ENCODE assay signal across 16 cellular contexts in the genomic region with DNA sequence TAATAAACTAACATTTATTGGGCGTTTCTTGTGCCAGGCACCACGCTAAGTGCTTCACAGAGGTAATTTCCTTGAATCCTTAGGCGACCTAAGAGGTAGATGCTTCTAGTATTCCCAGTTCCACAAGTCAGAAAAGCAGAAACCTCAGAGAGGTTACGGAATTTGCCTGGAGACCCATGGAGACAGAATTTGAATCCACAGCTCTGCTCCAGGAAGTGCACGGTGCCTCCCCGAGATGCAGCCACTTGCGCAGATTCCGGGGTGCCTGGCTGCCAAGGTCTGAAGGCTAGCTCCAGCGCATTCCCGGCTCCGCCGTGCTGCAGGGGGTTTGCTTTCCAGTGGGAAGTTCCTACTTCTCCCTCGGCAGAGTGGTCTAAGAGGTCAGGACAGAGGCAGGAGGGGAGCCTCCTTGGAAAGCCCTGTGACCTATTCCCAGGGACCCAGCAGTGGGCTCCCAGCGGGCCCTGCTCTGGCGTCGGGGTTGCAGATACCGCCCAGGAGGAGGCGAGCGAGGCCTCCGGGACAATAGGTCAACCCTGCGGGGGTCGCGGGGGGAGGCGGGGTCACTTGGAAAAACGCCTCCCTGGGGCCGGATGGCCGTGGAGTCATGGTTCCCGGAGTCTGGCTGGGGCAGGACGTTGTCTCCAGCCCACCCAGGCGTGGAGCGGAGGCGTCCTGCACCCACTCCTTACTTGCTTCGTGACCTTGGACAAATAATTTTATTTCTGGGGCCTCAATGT. TPM values are rescaled to one million over a fixed set of nuclear protein-coding genes. Genes with fewer than 3 reads are reported as not detected.
DNase-seq lines count a peak whose midpoint lies in the region; ATAC-seq and TF ChIP-seq lines count a peak whose summit lies in the region.
"Had no signal": no experiment of that assay in that cellular context is flagged by ENCODE, and none has a peak within 500 bp of the region (broad histone marks: within the 10 kb centered on the region; RNA-seq: fewer than 3 reads in every experiment).

No MANE protein-coding gene starts in this region.

- H3K27ac Mint-ChIP-seq in CD14-positive monocyte: no peak overlapping the region
- H3K27ac Mint-ChIP-seq in nephron progenitor cell: no peak overlapping the region
- H3K27ac Mint-ChIP-seq: CD4-positive, alpha-beta T cell had no signal

- peaks cover 2 to 6% of the 10 kb centered on the region in 2 donors for H3K36me3 Mint-ChIP-seq in CD14-positive monocyte
- H3K36me3 Mint-ChIP-seq in nephron progenitor cell (ENCODE audit: low read depth): no peaks in the 10 kb centered on the region

- peaks cover 100% of the 10 kb centered on the region for H3K27me3 ChIP-seq in HUES64 (ENCODE audit: insufficient read depth, low read length)
- H3K27me3 ChIP-seq in esophagus muscularis mucosa: peaks cover 10 to 99% (median 82%) of the 10 kb centered on the region in 4 donors
- peaks cover 98% of the 10 kb centered on the region for H3K27me3 ChIP-seq in suprapubic skin

- TF ChIP-seq CTCF in CD14-positive monocyte (IDR thresholded peaks at IDR 0.05): no peak
- TF ChIP-seq CTCF in esophagus muscularis mucosa (IDR thresholded peaks at IDR 0.05): no peak
- TF ChIP-seq CTCF in nephron progenitor cell (IDR thresholded peaks at IDR 0.05): peak; percentile 21
- TF ChIP-seq CTCF in suprapubic skin (IDR thresholded peaks at IDR 0.05): no peak

- H3K27me3 Mint-ChIP-seq in CD14-positive monocyte (ENCODE audit: low read depth in 3 of 3) (peaks cover 75 to 87% (median 84%) of the 10 kb centered on the region in 3 donors), nephron progenitor cell (ENCODE audit: low read depth, poor library complexity) (peaks cover 100% of the 10 kb centered on the region)

- H3K9ac ChIP-seq in HUES64 (ENCODE audit: low read depth, low read length): no peak overlapping the region
- H3K9ac ChIP-seq: GM23248 had no signal

- H3K4me3 Mint-ChIP-seq in CD14-positive monocyte (peak overlapping the region; percentile 6 to 81), nephron progenitor cell (peak overlapping the region; percentile 65)
- H3K4me3 Mint-ChIP-seq: CD4-positive, alpha-beta T cell had no signal

- DNase-seq in CD14-positive monocyte (ENCODE audit: low spot score): no peak
- no peak for DNase-seq in esophagus muscularis mucosa (ENCODE audit: extremely low spot score)
- DNase-seq in nephron progenitor cell: peak; percentile 63
- no peak for DNase-seq in suprapubic skin (ENCODE audit: low spot score in 2 of 2)
- DNase-seq: activated CD4-positive, alpha-beta T cell treated with anti-CD3 and anti-CD28 coated beads, Interleukin-2, amount 50 U/mL, for 1 hour; amniotic stem cell; CD4-positive, alpha-beta T cell; glutamatergic neuron; GM23248; NCI-H1417 treated with DMSO at 0.1 percent for 48 hours; NCI-H774 had no signal

- H3K27ac ChIP-seq in HUES64 (ENCODE audit: low read depth, low read length): no peak overlapping the region
- no peak overlapping the region for H3K27ac ChIP-seq in esophagus muscularis mucosa (replicated peaks in 1 of 4)
- no peak overlapping the region for H3K27ac ChIP-seq in suprapubic skin
- H3K27ac ChIP-seq: GM23248, SK-N-MC had no signal

- no peak for TF ChIP-seq EP300 in esophagus muscularis mucosa (IDR thresholded peaks at IDR 0.05)
- TF ChIP-seq EP300 in suprapubic skin (IDR thresholded peaks at IDR 0.05): no peak

- H3K4me1 ChIP-seq in HUES64 (ENCODE audit: insufficient read depth, low read length) (peaks cover 43% of the 10 kb centered on the region), esophagus muscularis mucosa (peaks cover 8 to 45% (median 38%) of the 10 kb centered on the region in 4 donors), suprapubic skin (peaks cover 27% of the 10 kb centered on the region)

- WGBS in HUES64: under 1% methylated on average over 33 of the region's 33 CpGs
- 9% methylated on average over 23 of the region's 33 CpGs for WGBS in esophagus muscularis mucosa
- WGBS in suprapubic skin: 14% methylated on average over 10 of the region's 33 CpGs

- peak overlapping the region; percentile 51 for H3K4me3 ChIP-seq in HUES64 (ENCODE audit: low read length)
- peak overlapping the region in 3 of 4 donors; percentile 8 to 37 (median 18) for H3K4me3 ChIP-seq in esophagus muscularis mucosa
- no peak overlapping the region for H3K4me3 ChIP-seq in suprapubic skin
- H3K4me3 ChIP-seq: GM23248, SK-N-MC had no signal

- H3K4me1 Mint-ChIP-seq in CD14-positive monocyte (peaks cover 21% of the 10 kb centered on the region), nephron progenitor cell (peaks cover 53% of the 10 kb centered on the region)

- H3K9me3 Mint-ChIP-seq in CD14-positive monocyte (peaks cover 2 to 26% (median 9%) of the 10 kb centered on the region in 7 donors), nephron progenitor cell (no peaks in the 10 kb centered on the region)
- H3K9me3 Mint-ChIP-seq: CD4-positive, alpha-beta T cell had no signal

- ATAC-seq in GM18867 (IDR thresholded peaks at IDR 0.05; ENCODE audit: unreplicated experiment) (no peak), HG03342 (IDR thresholded peaks at IDR 0.05; ENCODE audit: unreplicated experiment) (no peak), HG03565 (IDR thresholded peaks at IDR 0.05; ENCODE audit: unreplicated experiment) (no peak)

- intact Hi-C loops in CD14-positive monocyte (cut with micrococcal nuclease) (no loop called here), esophagus muscularis mucosa (cut with DNase I) (no loop called here)

- TF ChIP-seq POLR2A in esophagus muscularis mucosa (IDR thresholded peaks at IDR 0.05; ENCODE audit: low read depth): no peak
- no peak for TF ChIP-seq POLR2A in suprapubic skin (IDR thresholded peaks at IDR 0.05)

- H3K36me3 ChIP-seq in HUES64 (ENCODE audit: insufficient read depth, low read length) (no peaks in the 10 kb centered on the region), esophagus muscularis mucosa (no peaks in the 10 kb centered on the region), suprapubic skin (no peaks in the 10 kb centered on the region)

- no peaks in the 10 kb centered on the region for H3K9me3 ChIP-seq in HUES64 (ENCODE audit: insufficient read depth, low read depth, low read length)
- H3K9me3 ChIP-seq in esophagus muscularis mucosa: no peaks in the 10 kb centered on the region
- H3K9me3 ChIP-seq in suprapubic skin: no peaks in the 10 kb centered on the region

RNA-seq across cellular contexts. Expression of a gene that starts 10.1 kb away (rescaled TPM):
- not detected for polyA plus RNA-seq in CD14-positive monocyte
- polyA plus RNA-seq in HUES64 (2013, experiment 1 of 2): not detected
- not detected for polyA plus RNA-seq in HUES64 (2013, experiment 2 of 2)
- total RNA-seq in esophagus muscularis mucosa (under 1 TPM in 2 of 4 donors, not detected in 2; 0.19 to 0.34 TPM), suprapubic skin (not detected)
- total RNA-seq: CD4-positive, alpha-beta T cell; GM23248 had no signal
- polyA plus RNA-seq: GM23248 had no signal
